In the genomic region with DNA sequence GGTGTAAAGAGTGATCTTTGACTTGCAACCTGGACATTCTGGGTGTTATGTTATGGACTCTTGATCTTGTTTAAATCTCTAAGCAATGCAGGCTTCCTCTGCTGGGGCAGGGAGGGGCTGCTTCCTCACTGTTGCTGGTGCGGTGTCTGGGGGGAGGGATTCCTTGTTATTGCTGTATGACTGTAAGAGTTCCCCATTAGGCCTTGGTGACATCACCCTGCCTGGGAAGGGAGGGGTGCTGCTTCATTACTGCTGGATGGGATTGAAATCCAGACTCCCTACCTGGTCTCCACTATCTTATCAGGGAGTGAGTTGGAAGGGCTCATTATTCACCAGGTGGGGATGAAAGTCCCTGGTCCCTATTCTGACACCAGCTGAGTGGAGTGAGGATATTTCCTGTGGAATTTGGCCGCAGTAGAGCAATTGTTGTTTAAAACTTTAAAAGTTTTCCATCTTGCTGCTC, we compare ENCODE assay signal across 8 cellular contexts. TPM values are rescaled to one million over a fixed set of nuclear protein-coding genes. Genes with fewer than 3 reads are reported as not detected.
A peak's percentile ranks its signal among the peaks of the same experiment; 100 is the strongest.
DNase-seq lines count a peak whose midpoint lies in the region; ATAC-seq and TF ChIP-seq lines count a peak whose summit lies in the region.

No MANE protein-coding gene starts in this region.

- H3K36me3 Mint-ChIP-seq in endodermal cell (ENCODE audit: low read depth): no peaks in the 10 kb centered on the region
- H3K36me3 Mint-ChIP-seq in naive thymus-derived CD4-positive, alpha-beta T cell: peaks cover 0 to 17% (median 10%) of the 10 kb centered on the region in 5 donors

- H3K27ac ChIP-seq in RWPE2 (ENCODE audit: poor library complexity, severe bottlenecking) (no peak overlapping the region), endodermal cell (ENCODE audit: low read depth, low read length) (no peak overlapping the region)
- H3K27ac ChIP-seq in naive thymus-derived CD4-positive, alpha-beta T cell (ENCODE audit: low read depth, low read length): no peak overlapping the region

- H3K27me3 ChIP-seq in RWPE2 (ENCODE audit: insufficient read depth, poor library complexity, severe bottlenecking): no peaks in the 10 kb centered on the region
- no peaks in the 10 kb centered on the region for H3K27me3 ChIP-seq in endodermal cell (ENCODE audit: control insufficient read depth, insufficient read depth, low read length, poor library complexity, severe bottlenecking)
- no peaks in the 10 kb centered on the region for H3K27me3 ChIP-seq in naive thymus-derived CD4-positive, alpha-beta T cell (ENCODE audit: control insufficient read depth in 2 of 2, insufficient read depth in 2 of 2, low read length in 2 of 2)

- H3K27ac Mint-ChIP-seq in endodermal cell: peak overlapping the region; percentile 83
- H3K27ac Mint-ChIP-seq in naive thymus-derived CD4-positive, alpha-beta T cell: peak overlapping the region in 8 of 9 donors; percentile 1 to 86 (median 70)

- POLR2A ChIA-PET in naive thymus-derived CD4-positive, alpha-beta T cell (lab: Charles Lee): interaction anchor here (1.6 to 2.6 kb wide), 2 partner anchors 9 to 22 kb away, joined by 4 to 8 read pairs; a partner anchor contains a TSS

- H3K9me3 ChIP-seq in RWPE2 (ENCODE audit: severe bottlenecking): no peaks in the 10 kb centered on the region
- H3K9me3 ChIP-seq in endodermal cell (ENCODE audit: control insufficient read depth, low read length): no peaks in the 10 kb centered on the region
- no peaks in the 10 kb centered on the region for H3K9me3 ChIP-seq in naive thymus-derived CD4-positive, alpha-beta T cell (ENCODE audit: control insufficient read depth in 2 of 3, low read length in 3 of 3)

- H3K4me3 ChIP-seq in RWPE2 (ENCODE audit: severe bottlenecking) (no peak overlapping the region), endodermal cell (ENCODE audit: low read length) (no peak overlapping the region)
- H3K4me3 ChIP-seq in naive thymus-derived CD4-positive, alpha-beta T cell (ENCODE audit: low read length): no peak overlapping the region

- CTCF ChIA-PET in naive thymus-derived CD4-positive, alpha-beta T cell (lab: Charles Lee): no interaction called here

- peaks cover 6% of the 10 kb centered on the region for H3K4me1 Mint-ChIP-seq in endodermal cell
- H3K4me1 Mint-ChIP-seq in naive thymus-derived CD4-positive, alpha-beta T cell: peaks cover 30 to 64% (median 63%) of the 10 kb centered on the region in 7 donors

- TF ChIP-seq CTCF in RWPE2 (IDR thresholded peaks at IDR 0.05; ENCODE audit: poor library complexity, severe bottlenecking): no peak
- no peak for TF ChIP-seq CTCF in endodermal cell (conservative IDR thresholded peaks at IDR 0.05)

- H3K36me3 ChIP-seq in RWPE2 (ENCODE audit: low read depth) (peaks cover 15% of the 10 kb centered on the region), endodermal cell (ENCODE audit: control insufficient read depth, insufficient read depth, low read length) (no peaks in the 10 kb centered on the region)
- H3K36me3 ChIP-seq in naive thymus-derived CD4-positive, alpha-beta T cell (ENCODE audit: control insufficient read depth in 2 of 3, insufficient read depth in 3 of 3, low read length in 3 of 3): peaks cover 0 to 3% (median 0%) of the 10 kb centered on the region in 3 experiments

- H3K4me3 Mint-ChIP-seq in endodermal cell: no peak overlapping the region
- H3K4me3 Mint-ChIP-seq in naive thymus-derived CD4-positive, alpha-beta T cell: peak overlapping the region in 7 of 10 donors; percentile 2 to 59 (median 27)

- H3K27me3 Mint-ChIP-seq in endodermal cell (ENCODE audit: insufficient read depth): no peaks in the 10 kb centered on the region
- H3K27me3 Mint-ChIP-seq in naive thymus-derived CD4-positive, alpha-beta T cell: no peaks in the 10 kb centered on the region

- no peak overlapping the region for H3K9ac ChIP-seq in endodermal cell (ENCODE audit: extremely low read depth, low read length, poor library complexity, severe bottlenecking)

- DNase-seq in EH (ENCODE audit: low read depth) (peak; percentile 27), RWPE2 (ENCODE audit: low spot score) (no peak), endodermal cell (no peak), NCI-H69 (lab: John Stamatoyannopoulos, UW) (no peak), DMS153 treated with DMSO at 0.1 percent for 48 hours (lab: John Stamatoyannopoulos, UW; ENCODE audit: unreplicated experiment) (no peak)
- no peak for DNase-seq in naive thymus-derived CD4-positive, alpha-beta T cell

- WGBS in endodermal cell (ENCODE audit: insufficient coverage in 1 of 2, insufficient read length in 1 of 2), 2 experiments: 93% methylated on average over 2 of the region's 2 CpGs; no CpG with 5 or more reads in 1 of the 2 experiments

- peak; percentile 29; the same call in 1 of the 3 replicates for ATAC-seq in RWPE2 (ENCODE audit: low read depth)
- ATAC-seq in naive thymus-derived CD4-positive, alpha-beta T cell: peak; percentile 87
- ATAC-seq in GM21528 (IDR thresholded peaks at IDR 0.05; ENCODE audit: low FRiP score, unreplicated experiment): no peak
- ATAC-seq in HG03565 (IDR thresholded peaks at IDR 0.05; ENCODE audit: unreplicated experiment): no peak

- peaks cover 23% of the 10 kb centered on the region for H3K4me1 ChIP-seq in RWPE2 (ENCODE audit: insufficient read depth, poor library complexity, severe bottlenecking)
- no peaks in the 10 kb centered on the region for H3K4me1 ChIP-seq in endodermal cell (ENCODE audit: control insufficient read depth, insufficient read depth, low read length)
- H3K4me1 ChIP-seq in naive thymus-derived CD4-positive, alpha-beta T cell (ENCODE audit: control insufficient read depth in 2 of 2, insufficient read depth in 2 of 2, low read length in 2 of 2): peaks cover 22 to 53% of the 10 kb centered on the region in 2 donors

- intact Hi-C loops in naive thymus-derived CD4-positive, alpha-beta T cell (cut with micrococcal nuclease): loop anchor here in 1 of 2 donors (1.0 kb wide), 1 partner anchor 8 kb away; no protein-coding TSS in a partner anchor

- no peaks in the 10 kb centered on the region for H3K9me3 Mint-ChIP-seq in endodermal cell
- H3K9me3 Mint-ChIP-seq in naive thymus-derived CD4-positive, alpha-beta T cell: peaks cover 0 to 2% (median 0%) of the 10 kb centered on the region in 11 donors

RNA-seq across cellular contexts. Expression of a gene that starts 8.8 kb away (rescaled TPM):
- total RNA-seq in endodermal cell: 10 to 100 TPM; 82.5 to 96.0 TPM
- polyA plus RNA-seq in endodermal cell (2013, experiment 1 of 2): 42.6 TPM
- polyA plus RNA-seq in endodermal cell (2013, experiment 2 of 2): 42.7 TPM
- 100 to 1,000 TPM in 1 of 5 experiments, 10 to 100 TPM in 4; 43.1 to 122 (median 66.3) TPM for total RNA-seq in naive thymus-derived CD4-positive, alpha-beta T cell
- polyA plus RNA-seq in naive thymus-derived CD4-positive, alpha-beta T cell: 10 to 100 TPM; 20.3 to 25.0 TPM

RNA-seq across cellular contexts. Expression of a gene that starts 33.1 kb away (rescaled TPM):
- 100 to 1,000 TPM in 1 of 2 donors, 10 to 100 TPM in 1; 75.4 to 109 TPM for total RNA-seq in endodermal cell
- polyA plus RNA-seq in endodermal cell (2013, experiment 1 of 2): 105 TPM
- 95.6 TPM for polyA plus RNA-seq in endodermal cell (2013, experiment 2 of 2)
- total RNA-seq in naive thymus-derived CD4-positive, alpha-beta T cell: 10 to 100 TPM; 70.0 to 98.5 (median 95.3) TPM
- 10 to 100 TPM; 61.6 to 93.7 TPM for polyA plus RNA-seq in naive thymus-derived CD4-positive, alpha-beta T cell

RNA-seq across cellular contexts. Expression of a gene that starts 41.5 kb away (rescaled TPM):
- total RNA-seq in endodermal cell: 10 to 100 TPM; 73.6 to 79.2 TPM
- 66.7 TPM for polyA plus RNA-seq in endodermal cell (2013, experiment 1 of 2)
- polyA plus RNA-seq in endodermal cell (2013, experiment 2 of 2): 57.5 TPM
- 100 to 1,000 TPM in 2 of 5 experiments, 10 to 100 TPM in 3; 82.8 to 124 (median 100.0) TPM for total RNA-seq in naive thymus-derived CD4-positive, alpha-beta T cell
- 10 to 100 TPM; 43.6 to 65.1 TPM for polyA plus RNA-seq in naive thymus-derived CD4-positive, alpha-beta T cell

Comparison
In these comparisons a context has a peak if more than half of its experiments do, and no peak if none do; other contexts are left out.
1. ATAC-seq: peak in RWPE2 (single experiment) and naive thymus-derived CD4-positive, alpha-beta T cell (single experiment); none in GM21528 (single experiment) and HG03565 (single experiment).